In genomic region chr7:28178537-28178936, GRCh38 we compare ENCODE assay signal across 9 cellular contexts. TPM values are rescaled to one million over a fixed set of nuclear protein-coding genes. Genes with fewer than 3 reads are reported as not detected.
DNase-seq lines count a peak whose midpoint lies in the region; ATAC-seq and TF ChIP-seq lines count a peak whose summit lies in the region.
"Had no signal": no experiment of that assay in that cellular context is flagged by ENCODE, and none has a peak within 500 bp of the region (broad histone marks: within the 10 kb centered on the region; RNA-seq: fewer than 3 reads in every experiment).

No MANE protein-coding gene starts in this region.

- intact Hi-C loops in left ventricle myocardium inferior (cut with micrococcal nuclease) (no loop called here), Right ventricle myocardium inferior (cut with DNase I) (loop anchor here (2.0 kb wide), 1 partner anchor 74 kb away; no protein-coding TSS in a partner anchor), uterus (cut with DNase I; ENCODE audit: low total_unique reads) (no loop called here)

- ATAC-seq in Right ventricle myocardium inferior = no peak
- no peak for ATAC-seq in activated naive CD8-positive, alpha-beta T cell treated with anti-CD3 and anti-CD28 coated beads, Interleukin-2, amount 50 U/mL, for 24 hours
- ATAC-seq in memory B cell (ENCODE audit: low read depth) = no peak

- H3K27ac Mint-ChIP-seq in activated naive CD8-positive, alpha-beta T cell treated with anti-CD3 and anti-CD28 coated beads, Interleukin-2, amount 50 U/mL, for 24 hours = peak overlapping the region; percentile 82
- H3K27ac Mint-ChIP-seq in memory B cell = peak overlapping the region; percentile 95

- TF ChIP-seq CTCF in left ventricle myocardium inferior (IDR thresholded peaks at IDR 0.05; ENCODE audit: borderline replicate concordance) (no peak), uterus (IDR thresholded peaks at IDR 0.05) (no peak)

- H3K4me3 Mint-ChIP-seq in activated naive CD8-positive, alpha-beta T cell treated with anti-CD3 and anti-CD28 coated beads, Interleukin-2, amount 50 U/mL, for 24 hours = peak overlapping the region; percentile 75
- peak overlapping the region; percentile 76 for H3K4me3 Mint-ChIP-seq in memory B cell

- H3K36me3 ChIP-seq in left ventricle myocardium inferior (no peaks in the 10 kb centered on the region), uterus (no peaks in the 10 kb centered on the region)

- H3K9me3 Mint-ChIP-seq in activated naive CD8-positive, alpha-beta T cell treated with anti-CD3 and anti-CD28 coated beads, Interleukin-2, amount 50 U/mL, for 24 hours = no peaks in the 10 kb centered on the region
- H3K9me3 Mint-ChIP-seq in memory B cell = no peaks in the 10 kb centered on the region

- peak overlapping the region; percentile 79 for H3K4me3 ChIP-seq in left ventricle myocardium inferior
- H3K4me3 ChIP-seq in uterus = peak overlapping the region; percentile 52 to 68

- H3K36me3 Mint-ChIP-seq in activated naive CD8-positive, alpha-beta T cell treated with anti-CD3 and anti-CD28 coated beads, Interleukin-2, amount 50 U/mL, for 24 hours (ENCODE audit: low read depth) = peaks cover 3% of the 10 kb centered on the region
- peaks cover 2% of the 10 kb centered on the region for H3K36me3 Mint-ChIP-seq in memory B cell

- H3K4me1 ChIP-seq in left ventricle myocardium inferior (peaks cover 74% of the 10 kb centered on the region), uterus (peaks cover 3 to 6% of the 10 kb centered on the region in 2 donors)

- no peaks in the 10 kb centered on the region for H3K9me3 ChIP-seq in left ventricle myocardium inferior (replicated peaks)
- H3K9me3 ChIP-seq in uterus = no peaks in the 10 kb centered on the region

- no peak for TF ChIP-seq POLR2A in uterus (IDR thresholded peaks at IDR 0.05)

- DNase-seq in left ventricle myocardium inferior = no peak
- DNase-seq in Right ventricle myocardium inferior (ENCODE audit: missing footprints) = no peak
- DNase-seq in activated naive CD8-positive, alpha-beta T cell treated with anti-CD3 and anti-CD28 coated beads, Interleukin-2, amount 50 U/mL, for 24 hours = no peak
- no peak for DNase-seq in memory B cell (ENCODE audit: low spot score in 2 of 2)
- no peak for DNase-seq in uterus
- no peak for DNase-seq in activated CD4-positive, alpha-beta T cell treated with anti-CD3 and anti-CD28 coated beads, Interleukin-2, amount 50 U/mL, for 1 hour
- DNase-seq in GDM1 (lab: John Stamatoyannopoulos, UW) = no peak
- DNase-seq in stimulated activated CD4-positive, alpha-beta T cell treated with anti-CD3 and anti-CD28 coated beads, Interleukin-4, amount 100 ng/mL, for 4 hours = no peak
- DNase-seq: DMS79 had no signal

- peaks cover 58% of the 10 kb centered on the region for H3K4me1 Mint-ChIP-seq in activated naive CD8-positive, alpha-beta T cell treated with anti-CD3 and anti-CD28 coated beads, Interleukin-2, amount 50 U/mL, for 24 hours
- H3K4me1 Mint-ChIP-seq in memory B cell = peaks cover 46% of the 10 kb centered on the region

- H3K27me3 ChIP-seq in left ventricle myocardium inferior (ENCODE audit: low read depth) (no peaks in the 10 kb centered on the region), uterus (no peaks in the 10 kb centered on the region)

- H3K27ac ChIP-seq in left ventricle myocardium inferior (replicated peaks) = peak overlapping the region; percentile 92
- peak overlapping the region; percentile 85 to 87 for H3K27ac ChIP-seq in uterus

- peaks cover 2% of the 10 kb centered on the region for H3K27me3 Mint-ChIP-seq in activated naive CD8-positive, alpha-beta T cell treated with anti-CD3 and anti-CD28 coated beads, Interleukin-2, amount 50 U/mL, for 24 hours
- no peaks in the 10 kb centered on the region for H3K27me3 Mint-ChIP-seq in memory B cell

RNA-seq across cellular contexts. Expression of gene JAZF1, which starts 2.1 kb away (rescaled TPM):
- total RNA-seq in left ventricle myocardium inferior (29.4 TPM), Right ventricle myocardium inferior (25.6 TPM), uterus (10 to 100 TPM; 27.6 to 58.5 (median 34.4) TPM)
